ENCODE assay signal across 11 cellular contexts in genomic region chr4:169202143-169202699, GRCh38.
DNase-seq lines count a peak whose midpoint lies in the region; ATAC-seq and TF ChIP-seq lines count a peak whose summit lies in the region.
"Had no signal": no experiment of that assay in that cellular context is flagged by ENCODE, and none has a peak within 500 bp of the region (broad histone marks: within the 10 kb centered on the region; RNA-seq: fewer than 3 reads in every experiment).

No MANE protein-coding gene starts in this region.

- H3K4me1 ChIP-seq in hepatocyte (ENCODE audit: insufficient read depth), result peaks cover 35% of the 10 kb centered on the region

- H3K9me2 ChIP-seq in hepatocyte (replicated peaks; ENCODE audit: insufficient read depth), result no peaks in the 10 kb centered on the region

- no peaks in the 10 kb centered on the region for H4K20me1 ChIP-seq in hepatocyte (ENCODE audit: insufficient read depth, poor library complexity, severe bottlenecking)

- DNase-seq in hepatocyte (ENCODE audit: low spot score), result no peak
- DNase-seq in SHP77 treated with DMSO at 0.1 percent for 48 hours (lab: John Stamatoyannopoulos, UW), result no peak
- DNase-seq in COLO668 (lab: John Stamatoyannopoulos, UW; ENCODE audit: unreplicated experiment), result no peak
- DNase-seq in KG1 (lab: John Stamatoyannopoulos, UW), result no peak
- no peak for DNase-seq in G401 (ENCODE audit: low spot score)
- DNase-seq: activated T-cell treated with anti-CD3 and anti-CD28 coated beads, Interleukin-2, amount 50 U/mL, for 48 hours; DMS79; NCI-H526 had no signal

- no peak for TF ChIP-seq CTCF in hepatocyte (IDR thresholded peaks at IDR 0.05; ENCODE audit: poor library complexity)

- no peak overlapping the region for H2AFZ ChIP-seq in hepatocyte

- ATAC-seq in GM19372 (IDR thresholded peaks at IDR 0.05; ENCODE audit: low read depth, unreplicated experiment) (peak; percentile 66), HG03457 (IDR thresholded peaks at IDR 0.05; ENCODE audit: unreplicated experiment) (peak; percentile 41)

- H3K36me3 ChIP-seq in hepatocyte (replicated peaks; ENCODE audit: insufficient read depth, low read depth), result no peaks in the 10 kb centered on the region

- H3K4me3 ChIP-seq in hepatocyte (no peak overlapping the region), skin epidermis (no peak overlapping the region)

- H3K4me2 ChIP-seq in hepatocyte, result peak overlapping the region; percentile 40

- H3K27ac ChIP-seq in hepatocyte, result peak overlapping the region; percentile 57
- peak overlapping the region in 11 of 21 experiments; percentile 6 to 72 (median 48) for H3K27ac ChIP-seq in skin epidermis

- no peaks in the 10 kb centered on the region for H3K27me3 ChIP-seq in hepatocyte

- 36% methylated on average over 3 of the region's 3 CpGs for WGBS in hepatocyte (ENCODE audit: low lambda C conversion rate, missing lambda C conversion rate)

- H3K79me2 ChIP-seq in hepatocyte, result peaks cover 79% of the 10 kb centered on the region

- no peaks in the 10 kb centered on the region for H3K9me3 ChIP-seq in hepatocyte (ENCODE audit: low read depth)

- in situ Hi-C loops in G401 (cut with HindIII; ENCODE audit: low sequenced_read_pairs), result no loop called here
